Comparison of ENCODE assay signal across 1 cellular context in the genomic region with DNA sequence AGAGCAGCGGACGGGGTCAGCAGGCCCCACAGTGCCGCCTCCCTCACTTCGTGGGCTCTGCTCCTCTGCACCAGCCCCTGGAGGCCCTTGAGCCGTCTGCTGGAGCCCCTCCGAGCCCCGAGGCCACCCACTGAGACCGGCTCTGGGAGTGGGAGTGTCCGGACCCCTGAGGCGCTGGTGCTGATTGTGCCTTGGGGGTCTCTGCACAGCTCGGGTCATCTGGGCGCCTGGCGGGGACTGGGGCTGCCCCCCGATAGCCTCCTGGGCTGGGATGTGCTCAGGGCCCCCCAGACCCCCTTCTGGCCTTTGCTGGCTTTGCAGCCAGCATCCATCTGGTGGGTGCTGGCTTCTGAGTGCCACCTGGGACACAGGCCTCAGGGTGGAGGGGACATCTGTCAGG.
TF ChIP-seq lines count a peak whose summit lies in the region.

No MANE protein-coding gene starts in this region.

TF ChIP-seq in HepG2, 621 proteins besides CTCF, POLR2A, EP300 and RAD21:
- TF ChIP-seq ZNF674 (CRISPR knock-in tag; IDR thresholded peaks at IDR 0.05; ENCODE audit: low read depth) (no peak), HMG20B (CRISPR knock-in tag; conservative IDR thresholded peaks at IDR 0.05) (no peak), MTF2 (CRISPR knock-in tag; IDR thresholded peaks at IDR 0.05; ENCODE audit: borderline replicate concordance) (no peak)
- TF ChIP-seq, protein P1, sequence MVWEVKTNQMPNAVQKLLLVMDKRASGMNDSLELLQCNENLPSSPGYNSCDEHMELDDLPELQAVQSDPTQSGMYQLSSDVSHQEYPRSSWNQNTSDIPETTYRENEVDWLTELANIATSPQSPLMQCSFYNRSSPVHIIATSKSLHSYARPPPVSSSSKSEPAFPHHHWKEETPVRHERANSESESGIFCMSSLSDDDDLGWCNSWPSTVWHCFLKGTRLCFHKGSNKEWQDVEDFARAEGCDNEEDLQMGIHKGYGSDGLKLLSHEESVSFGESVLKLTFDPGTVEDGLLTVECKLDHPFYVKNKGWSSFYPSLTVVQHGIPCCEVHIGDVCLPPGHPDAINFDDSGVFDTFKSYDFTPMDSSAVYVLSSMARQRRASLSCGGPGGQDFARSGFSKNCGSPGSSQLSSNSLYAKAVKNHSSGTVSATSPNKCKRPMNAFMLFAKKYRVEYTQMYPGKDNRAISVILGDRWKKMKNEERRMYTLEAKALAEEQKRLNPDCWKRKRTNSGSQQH (CRISPR knock-in tag; IDR thresholded peaks at IDR 0.05; ENCODE audit: low read depth): no peak
TF ChIP-seq in HepG2: peak in this region for 0.
